ENCODE assay signal across 28 cellular contexts in genomic region chr15:87648278-87648677, GRCh38.
"Had no signal": no experiment of that assay in that cellular context is flagged by ENCODE, and none has a peak within 500 bp of the region (broad histone marks: within the 10 kb centered on the region; RNA-seq: fewer than 3 reads in every experiment).

No MANE protein-coding gene starts in this region.

- H3K27ac Mint-ChIP-seq: activated CD4-positive, alpha-beta T cell treated with anti-CD3 and anti-CD28 coated beads for 36 hours; activated naive CD4-positive, alpha-beta T cell treated with anti-CD3 and anti-CD28 coated beads, Interleukin-2, amount 50 U/mL, for 72 hours; activated T-cell treated with anti-CD3 and anti-CD28 coated beads, Interleukin-2, amount 50 U/mL, for 24 hours; activated T-helper 17 cell treated with anti-CD3 and anti-CD28 coated beads, Interleukin-2, amount 50 U/mL, for 72 hours; nephron; stimulated activated naive CD8-positive, alpha-beta T cell treated with anti-CD3 and anti-CD28 coated beads, Interleukin-15, Interleukin-2, amounts not matched to agents 100 ng/mL and 50 ng/mL, for 24 hours; T-helper 1 cell treated with Interleukin-12 subunit alpha and Interleukin-12 subunit beta and Interleukin-4 antibody, amounts not matched to agents 30 μg/mL and 1 μg/mL, for 36 hours; WTC11 had no signal

- H3K36me3 ChIP-seq: cardiac muscle cell, gastroesophageal sphincter, neutrophil, pancreas, tibial nerve had no signal

- H3K4me1 ChIP-seq: gastroesophageal sphincter, pancreas, tibial nerve had no signal

- H3K4me3 ChIP-seq: cardiac muscle cell, gastroesophageal sphincter, pancreas, skin epidermis, tibial nerve had no signal

- H3K27me3 Mint-ChIP-seq: activated T-cell treated with anti-CD3 and anti-CD28 coated beads, Interleukin-2, amount 50 U/mL, for 24 hours; stimulated activated naive CD8-positive, alpha-beta T cell treated with anti-CD3 and anti-CD28 coated beads, Interleukin-15, Interleukin-2, amounts not matched to agents 100 ng/mL and 50 ng/mL, for 24 hours had no signal

- H3K36me3 Mint-ChIP-seq: activated naive CD4-positive, alpha-beta T cell treated with anti-CD3 and anti-CD28 coated beads, Interleukin-2, amount 50 U/mL, for 72 hours; WTC11 had no signal

- H3K27me3 ChIP-seq: cardiac muscle cell, gastroesophageal sphincter, neutrophil, pancreas, tibial nerve had no signal

- H3K4me3 Mint-ChIP-seq: activated CD4-positive, alpha-beta T cell treated with anti-CD3 and anti-CD28 coated beads for 36 hours; activated T-cell treated with anti-CD3 and anti-CD28 coated beads, Interleukin-2, amount 50 U/mL, for 24 hours; activated T-helper 17 cell treated with anti-CD3 and anti-CD28 coated beads, Interleukin-2, amount 50 U/mL, for 72 hours; nephron; stimulated activated naive CD8-positive, alpha-beta T cell treated with anti-CD3 and anti-CD28 coated beads, Interleukin-15, Interleukin-2, amounts not matched to agents 100 ng/mL and 50 ng/mL, for 24 hours; T-helper 1 cell treated with Interleukin-12 subunit alpha and Interleukin-12 subunit beta and Interleukin-4 antibody, amounts not matched to agents 30 μg/mL and 1 μg/mL, for 36 hours; WTC11 had no signal

- H3K27ac ChIP-seq: cardiac muscle cell, gastroesophageal sphincter, neutrophil, pancreas, skin epidermis, tibial nerve had no signal

- H3K9me3 ChIP-seq: gastroesophageal sphincter, neutrophil, pancreas, tibial nerve had no signal

- H3K9me3 Mint-ChIP-seq: activated T-cell treated with anti-CD3 and anti-CD28 coated beads, Interleukin-2, amount 50 U/mL, for 24 hours; activated T-helper 17 cell treated with anti-CD3 and anti-CD28 coated beads, Interleukin-2, amount 50 U/mL, for 72 hours; nephron; stimulated activated naive CD8-positive, alpha-beta T cell treated with anti-CD3 and anti-CD28 coated beads, Interleukin-15, Interleukin-2, amounts not matched to agents 100 ng/mL and 50 ng/mL, for 24 hours; T-helper 1 cell treated with Interleukin-12 subunit alpha and Interleukin-12 subunit beta and Interleukin-4 antibody, amounts not matched to agents 30 μg/mL and 1 μg/mL, for 36 hours; WTC11 had no signal

- FAIRE-seq: pancreas, urothelium cell line had no signal

- H3K4me1 Mint-ChIP-seq: activated CD4-positive, alpha-beta T cell treated with anti-CD3 and anti-CD28 coated beads for 36 hours; activated T-helper 17 cell treated with anti-CD3 and anti-CD28 coated beads, Interleukin-2, amount 50 U/mL, for 72 hours had no signal

- DNase-seq: activated CD4-positive, alpha-beta T cell treated with anti-CD3 and anti-CD28 coated beads for 36 hours; activated CD4-positive, alpha-beta T cell treated with anti-CD3 and anti-CD28 coated beads, Interleukin-2, amount 50 U/mL, for 4 hours; activated CD8-positive, alpha-beta memory T cell treated with anti-CD3 and anti-CD28 coated beads for 24 hours; activated CD8-positive, alpha-beta memory T cell treated with anti-CD3 and anti-CD28 coated beads, Interleukin-2, amount 50 U/mL, for 4 hours; activated T-cell treated with anti-CD3 and anti-CD28 coated beads, Interleukin-2, amount 50 U/mL, for 24 hours; dermis blood vessel endothelial cell; effector CD8-positive, alpha-beta T cell; erythroblast; head of caudate nucleus; hypothalamus; left ventricle myocardium superior; mammary epithelial cell; pancreas; right cardiac atrium; stimulated activated CD4-positive, alpha-beta T cell treated with anti-CD3 and anti-CD28 coated beads, Interleukin-1b, Interleukin-23, amount 100 ng/mL, for 48 hours; T1000 had no signal
